Comparison of ENCODE assay signal across 31 cellular contexts in genomic region chr10:69576334-69577011, GRCh38. TPM values are rescaled to one million over a fixed set of nuclear protein-coding genes. Genes with fewer than 3 reads are reported as not detected.
DNase-seq lines count a peak whose midpoint lies in the region; ATAC-seq and TF ChIP-seq lines count a peak whose summit lies in the region.
"Had no signal": no experiment of that assay in that cellular context is flagged by ENCODE, and none has a peak within 500 bp of the region (broad histone marks: within the 10 kb centered on the region; RNA-seq: fewer than 3 reads in every experiment).

No MANE protein-coding gene starts in this region.

- peaks cover 14% of the 10 kb centered on the region for H3K9me3 Mint-ChIP-seq in glutamatergic neuron (ENCODE audit: unreplicated experiment)
- H3K9me3 Mint-ChIP-seq: activated T-cell treated with anti-CD3 and anti-CD28 coated beads, Interleukin-2, amount 50 U/mL, for 24 hours; HFFc6; memory B cell; stimulated activated memory B cell treated with anti-CD40 and anti-IgM and Interleukin-4, amounts not matched to agents 10 μg/mL and 1 μg/mL and 100 μg/mL, for 72 hours; T-helper 1 cell treated with Interleukin-12 subunit alpha and Interleukin-12 subunit beta and Interleukin-4 antibody, amounts not matched to agents 30 μg/mL and 1 μg/mL, for 36 hours had no signal

- dilution Hi-C loops in mammary epithelial cell (cut with HindIII; ENCODE audit: low sequenced_read_pairs): no loop called here

- H3K27me3 ChIP-seq in mammary epithelial cell (ENCODE audit: insufficient read depth, low read length) (peaks cover 64% of the 10 kb centered on the region), breast epithelium (peaks cover 0 to 88% of the 10 kb centered on the region in 2 donors)
- H3K27me3 ChIP-seq: SJCRH30 had no signal

- in situ Hi-C loops in mammary epithelial cell (cut with MboI; ENCODE audit: low sequenced_read_pairs in 2 of 2): no loop called here

- H3K9me3 ChIP-seq in mammary epithelial cell (replicated peaks; ENCODE audit: insufficient read depth, low read length) (no peaks in the 10 kb centered on the region), breast epithelium (no peaks in the 10 kb centered on the region)
- H3K9me3 ChIP-seq: SJCRH30 had no signal

- H3K27ac ChIP-seq in mammary epithelial cell (ENCODE audit: insufficient read depth, low read depth, low read length) (no peak overlapping the region), breast epithelium (no peak overlapping the region), coronary artery (no peak overlapping the region)
- H3K27ac ChIP-seq: BLaER1, cardiac muscle cell, Peyer's patch, SJCRH30 had no signal

- H3K4me1 ChIP-seq in mammary epithelial cell (ENCODE audit: insufficient read depth, low read length) (peaks cover 6% of the 10 kb centered on the region), breast epithelium (no peaks in the 10 kb centered on the region)

- no TSS peak for BruUV-seq in mammary epithelial cell (replicated peaks; lab: Mats Ljungman, UMichigan)

- CTCF ChIA-PET in mammary epithelial cell (lab: Charles Lee; ENCODE audit: low non-redundant PET): no interaction called here

- peaks cover 6% of the 10 kb centered on the region for H3K36me3 Mint-ChIP-seq in glutamatergic neuron (ENCODE audit: unreplicated experiment)
- H3K36me3 Mint-ChIP-seq: memory B cell; stimulated activated memory B cell treated with anti-CD40 and anti-IgM and Interleukin-4, amounts not matched to agents 10 μg/mL and 1 μg/mL and 100 μg/mL, for 72 hours had no signal

- no peak overlapping the region for H3K4me2 ChIP-seq in mammary epithelial cell (ENCODE audit: insufficient read depth, low read depth, low read length)
- H3K4me2 ChIP-seq: BLaER1 had no signal

- H3K4me3 ChIP-seq in mammary epithelial cell (replicated peaks in 1 of 3; ENCODE audit: insufficient read depth in 1 of 3, low read depth in 2 of 3, low read length in 3 of 3) (no peak overlapping the region), breast epithelium (no peak overlapping the region), coronary artery (no peak overlapping the region)
- H3K4me3 ChIP-seq: BLaER1, cardiac muscle cell, Peyer's patch, SJCRH30 had no signal

- no peaks in the 10 kb centered on the region for H3K79me2 ChIP-seq in mammary epithelial cell (ENCODE audit: insufficient read depth, low read length)

- no peaks in the 10 kb centered on the region for H4K20me1 ChIP-seq in mammary epithelial cell (ENCODE audit: insufficient read depth, low read length)

- TF ChIP-seq CTCF in mammary epithelial cell (conservative IDR thresholded peaks at IDR 0.05 in 1 of 2, IDR thresholded peaks at IDR 0.05 in 1 of 2; ENCODE audit: extremely low read depth in 1 of 2, insufficient read depth in 1 of 2, low read depth in 1 of 2, low read length in 2 of 2) (no peak), breast epithelium (IDR thresholded peaks at IDR 0.05) (no peak), glutamatergic neuron (IDR thresholded peaks at IDR 0.05; ENCODE audit: partially characterized antibody, unreplicated experiment) (no peak), coronary artery (IDR thresholded peaks at IDR 0.05) (no peak)

- no peak overlapping the region for H2AFZ ChIP-seq in mammary epithelial cell (ENCODE audit: low read depth, low read length)

- peak overlapping the region; percentile 88 for H3K4me3 Mint-ChIP-seq in glutamatergic neuron (ENCODE audit: unreplicated experiment)
- H3K4me3 Mint-ChIP-seq: activated T-cell treated with anti-CD3 and anti-CD28 coated beads, Interleukin-2, amount 50 U/mL, for 24 hours; HFFc6; memory B cell; stimulated activated memory B cell treated with anti-CD40 and anti-IgM and Interleukin-4, amounts not matched to agents 10 μg/mL and 1 μg/mL and 100 μg/mL, for 72 hours; T-helper 1 cell treated with Interleukin-12 subunit alpha and Interleukin-12 subunit beta and Interleukin-4 antibody, amounts not matched to agents 30 μg/mL and 1 μg/mL, for 36 hours had no signal

- ATAC-seq in HG03432 (IDR thresholded peaks at IDR 0.05; ENCODE audit: unreplicated experiment): no peak
- ATAC-seq: left cardiac atrium; stimulated activated memory B cell treated with anti-CD40 and anti-IgM and Interleukin-4, amounts not matched to agents 10 μg/mL and 1 μg/mL and 100 μg/mL, for 72 hours had no signal

- H3K36me3 ChIP-seq in mammary epithelial cell (ENCODE audit: insufficient read depth, low read length) (no peaks in the 10 kb centered on the region), breast epithelium (no peaks in the 10 kb centered on the region)
- H3K36me3 ChIP-seq: BLaER1, cardiac muscle cell, Peyer's patch, SJCRH30 had no signal

- peaks cover 35% of the 10 kb centered on the region for H3K4me1 Mint-ChIP-seq in glutamatergic neuron (ENCODE audit: low read depth, unreplicated experiment)

- H3K9ac ChIP-seq in mammary epithelial cell (ENCODE audit: insufficient read depth, low read length): no peak overlapping the region
- H3K9ac ChIP-seq: BLaER1 had no signal

- no peak for TF ChIP-seq POLR2A in breast epithelium (IDR thresholded peaks at IDR 0.05)

- peaks cover 50% of the 10 kb centered on the region for H3K27me3 Mint-ChIP-seq in glutamatergic neuron (ENCODE audit: unreplicated experiment)

- no peak overlapping the region for H3K27ac Mint-ChIP-seq in glutamatergic neuron (ENCODE audit: unreplicated experiment)
- H3K27ac Mint-ChIP-seq: activated T-cell treated with anti-CD3 and anti-CD28 coated beads, Interleukin-2, amount 50 U/mL, for 24 hours; HFFc6; memory B cell; stimulated activated memory B cell treated with anti-CD40 and anti-IgM and Interleukin-4, amounts not matched to agents 10 μg/mL and 1 μg/mL and 100 μg/mL, for 72 hours; T-helper 1 cell treated with Interleukin-12 subunit alpha and Interleukin-12 subunit beta and Interleukin-4 antibody, amounts not matched to agents 30 μg/mL and 1 μg/mL, for 36 hours had no signal

- WGBS in mammary epithelial cell (ENCODE audit: low coverage, missing lambda C conversion rate): 2% methylated on average over 23 of the region's 28 CpGs

- DNase-seq in mammary epithelial cell (peak; percentile 45), breast epithelium (ENCODE audit: low spot score in 2 of 2) (no peak), amniotic epithelial cell (ENCODE audit: low read depth) (peak; percentile 3), glutamatergic neuron (peak; percentile 40), GM03348 (ENCODE audit: low spot score) (no peak), coronary artery (ENCODE audit: low spot score) (no peak)
- DNase-seq: activated CD8-positive, alpha-beta memory T cell treated with anti-CD3 and anti-CD28 coated beads for 24 hours; activated gamma-delta T cell treated with Interleukin-2 at 50 U/mL for 16 hours; activated T-cell treated with anti-CD3 and anti-CD28 coated beads, Interleukin-2, amount 50 U/mL, for 24 hours; amniotic stem cell; HFFc6; KG1; left cardiac atrium; MM.1S; NCI-H524 treated with DMSO at 0.1 percent for 48 hours; occipital lobe; Peyer's patch; SJCRH30; stimulated activated CD4-positive, alpha-beta T cell treated with anti-CD3 and anti-CD28 coated beads, Interleukin-4, amount 100 ng/mL, for 1 hour had no signal

- intact Hi-C loops in mammary epithelial cell (cut with micrococcal nuclease) (no loop called here), breast epithelium (cut with DNase I; ENCODE audit: low total_unique reads) (no loop called here)

RNA-seq across cellular contexts. Expression of gene NEUROG3, which starts 3.3 kb away (rescaled TPM):
- not detected for total RNA-seq in mammary epithelial cell
- polyA plus RNA-seq in mammary epithelial cell: not detected
- not detected for polyA minus RNA-seq in mammary epithelial cell
- total RNA-seq in breast epithelium: not detected
- not detected for total RNA-seq in glutamatergic neuron (ENCODE audit: unreplicated experiment)
- total RNA-seq: cardiac muscle cell, Daoy, fibroblast of lung, glomerular endothelial cell, HFFc6, occipital lobe, renal cortical epithelial cell, temporal lobe, urinary bladder had no signal
- polyA plus RNA-seq: cardiac muscle cell, fibroblast of lung, urinary bladder had no signal

RNA-seq across cellular contexts. Expression of gene FAM241B, which starts 53.6 kb away (rescaled TPM):
- 10 to 100 TPM in 1 of 2 donors, 1 to 10 TPM in 1; 4.0 to 15.1 TPM for total RNA-seq in mammary epithelial cell
- polyA plus RNA-seq in mammary epithelial cell: 10.1 TPM
- not detected for polyA minus RNA-seq in mammary epithelial cell
- 1 to 10 TPM in 2 of 3 donors, under 1 TPM in 1; 0.48 to 8.5 (median 6.2) TPM for total RNA-seq in breast epithelium
- total RNA-seq in glutamatergic neuron (ENCODE audit: unreplicated experiment): 50.1 TPM
- total RNA-seq: urinary bladder had no signal

Comparison
In these comparisons a context has a peak if more than half of its experiments do, and no peak if none do; other contexts are left out.
1. DNase-seq: peak in mammary epithelial cell (single experiment), amniotic epithelial cell (single experiment) and glutamatergic neuron (single experiment); none in breast epithelium (0 of 2), GM03348 (single experiment) and coronary artery (single experiment).